Comparison of ENCODE assay signal across 2 cellular contexts in genomic region chr12:49301759-49302158, GRCh38.
TF ChIP-seq lines count a peak whose summit lies in the region.

No MANE protein-coding gene starts in this region.

TF ChIP-seq in GM12878, 131 proteins besides CTCF, POLR2A, EP300 and RAD21:
- TF ChIP-seq RCOR1 (conservative IDR thresholded peaks at IDR 0.05; ENCODE audit: low read depth, low read length) = no peak
- TF ChIP-seq RELA (IDR thresholded peaks at IDR 0.05; ENCODE audit: borderline replicate concordance, partially characterized antibody) = no peak
- TF ChIP-seq IKZF2 (IDR thresholded peaks at IDR 0.05) = no peak
- no peak for TF ChIP-seq NFIC (IDR thresholded peaks at IDR 0.05; ENCODE audit: low read depth, low read length)
- no peak for TF ChIP-seq CUX1 (IDR thresholded peaks at IDR 0.05; ENCODE audit: insufficient replicate concordance, low read depth, low read length)
- TF ChIP-seq EZH2 (IDR thresholded peaks at IDR 0.05; ENCODE audit: borderline replicate concordance, control insufficient read depth, low read depth, low read length) = no peak
- no peak for TF ChIP-seq FOXM1 (IDR thresholded peaks at IDR 0.05; ENCODE audit: low read depth, low read length)
- TF ChIP-seq HCFC1 (IDR thresholded peaks at IDR 0.05; ENCODE audit: low read length) = no peak
- no peak for TF ChIP-seq HDAC2 (IDR thresholded peaks at IDR 0.05)
- TF ChIP-seq CBX5 (IDR thresholded peaks at IDR 0.05; ENCODE audit: low read depth) = no peak
- no peak for TF ChIP-seq ZNF687 (IDR thresholded peaks at IDR 0.05)
- no peak for TF ChIP-seq ZBTB33 (IDR thresholded peaks at IDR 0.05)
- TF ChIP-seq SIX5 (IDR thresholded peaks at IDR 0.05; ENCODE audit: low read depth, low read length, severe bottlenecking) = no peak
- TF ChIP-seq IRF4 (IDR thresholded peaks at IDR 0.05; ENCODE audit: low read depth, low read length) = no peak
- TF ChIP-seq YBX1 (IDR thresholded peaks at IDR 0.05) = no peak

TF ChIP-seq in HEK293T, 16 proteins besides CTCF, POLR2A, EP300 and RAD21:
- no peak for TF ChIP-seq FOXM1 (IDR thresholded peaks at IDR 0.05; ENCODE audit: borderline replicate concordance)
- TF ChIP-seq ELF4 (IDR thresholded peaks at IDR 0.05) = no peak
- TF ChIP-seq ZNF384 (IDR thresholded peaks at IDR 0.05) = no peak
- TF ChIP-seq SP1 (IDR thresholded peaks at IDR 0.05) = no peak
- no peak for TF ChIP-seq FOXK2 (IDR thresholded peaks at IDR 0.05)
- no peak for TF ChIP-seq PKNOX1 (IDR thresholded peaks at IDR 0.05)
